Comparison of ENCODE assay signal across 8 cellular contexts in the genomic region with DNA sequence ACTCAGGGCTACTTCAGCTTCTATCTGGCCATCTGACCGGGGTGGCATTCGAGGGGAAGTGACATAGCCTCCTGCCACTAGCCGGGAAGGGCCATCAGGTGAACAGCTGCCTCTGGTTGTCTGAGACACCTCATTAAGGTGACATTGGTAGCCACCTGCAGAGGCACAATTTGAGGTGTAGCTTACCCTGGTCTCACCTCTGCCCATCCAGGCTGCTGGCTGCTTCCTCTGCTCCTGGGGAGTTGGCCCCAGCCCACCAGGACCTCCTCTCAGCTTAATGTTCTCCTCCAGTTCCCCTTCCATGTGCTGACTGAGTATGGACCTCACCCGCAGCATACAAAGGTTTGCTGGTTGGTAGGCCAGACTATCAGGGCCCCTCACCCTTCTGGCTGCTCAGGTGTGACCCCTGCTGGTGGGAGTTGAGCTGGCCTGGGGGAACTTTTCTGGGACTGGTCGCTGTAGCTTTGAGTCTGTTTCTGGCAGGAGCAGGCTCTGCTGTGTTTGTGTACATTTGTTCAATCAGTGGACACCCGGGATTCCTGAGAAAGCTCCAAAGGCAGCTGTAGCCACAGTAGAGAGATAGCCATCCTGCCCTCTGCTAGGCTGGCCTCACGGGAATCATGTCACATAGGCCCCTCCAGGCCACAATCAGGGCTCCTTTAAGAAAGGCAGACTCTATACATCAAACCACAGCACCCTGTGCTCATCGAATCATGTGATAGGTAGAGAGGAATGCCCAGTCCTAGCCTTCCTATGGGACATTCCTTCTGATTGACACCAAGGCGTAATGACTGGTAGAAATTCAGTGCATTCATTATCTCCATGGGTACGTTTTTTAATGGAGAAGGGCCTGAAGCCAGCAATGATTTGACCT.
DNase-seq lines count a peak whose midpoint lies in the region; ATAC-seq and TF ChIP-seq lines count a peak whose summit lies in the region.

No MANE protein-coding gene starts in this region.

- H3K27ac Mint-ChIP-seq in osteocyte (ENCODE audit: unreplicated experiment) (no peak overlapping the region), type B pancreatic cell (no peak overlapping the region)

- H3K27me3 ChIP-seq in OCI-LY1 (ENCODE audit: insufficient read depth, low read length) (no peaks in the 10 kb centered on the region), foreskin keratinocyte (peaks cover under 1% of the 10 kb centered on the region)

- H3K4me3 Mint-ChIP-seq in osteocyte (ENCODE audit: unreplicated experiment) (no peak overlapping the region), type B pancreatic cell (no peak overlapping the region)

- no peaks in the 10 kb centered on the region for H3K4me1 ChIP-seq in OCI-LY1 (ENCODE audit: insufficient read depth, low read length, severe bottlenecking)
- H3K4me1 ChIP-seq in foreskin keratinocyte, result no peaks in the 10 kb centered on the region

- peaks cover 7% of the 10 kb centered on the region for H3K9me3 Mint-ChIP-seq in osteocyte (ENCODE audit: unreplicated experiment)
- H3K9me3 Mint-ChIP-seq in type B pancreatic cell, result peaks cover 7% of the 10 kb centered on the region

- TF ChIP-seq CTCF in OCI-LY1 (IDR thresholded peaks at IDR 0.05; ENCODE audit: low read length) (peak; percentile 96), foreskin keratinocyte (conservative IDR thresholded peaks at IDR 0.05) (peak; percentile 69), osteocyte (IDR thresholded peaks at IDR 0.05) (peak; percentile 44), type B pancreatic cell (conservative IDR thresholded peaks at IDR 0.05) (peak; percentile 81)

- no peaks in the 10 kb centered on the region for H3K36me3 Mint-ChIP-seq in osteocyte (ENCODE audit: unreplicated experiment)
- H3K36me3 Mint-ChIP-seq in type B pancreatic cell, result no peaks in the 10 kb centered on the region

- no peaks in the 10 kb centered on the region for H3K9me3 ChIP-seq in OCI-LY1 (ENCODE audit: low read length)

- no peak overlapping the region for H3K9ac ChIP-seq in OCI-LY1 (ENCODE audit: low read length)

- no peaks in the 10 kb centered on the region for H3K36me3 ChIP-seq in OCI-LY1 (ENCODE audit: insufficient read depth, low read length)

- no peaks in the 10 kb centered on the region for H3K79me2 ChIP-seq in OCI-LY1 (ENCODE audit: insufficient read depth, low read length)

- H2AFZ ChIP-seq in OCI-LY1 (ENCODE audit: low read length), result no peak overlapping the region

- H3K27ac ChIP-seq in OCI-LY1 (ENCODE audit: low read depth, low read length, poor library complexity, severe bottlenecking), result no peak overlapping the region
- H3K27ac ChIP-seq in foreskin keratinocyte, result no peak overlapping the region

- H3K4me2 ChIP-seq in OCI-LY1 (ENCODE audit: low read length), result no peak overlapping the region

- no peak overlapping the region for H3K4me3 ChIP-seq in OCI-LY1 (ENCODE audit: low read depth, low read length, poor library complexity, severe bottlenecking)

- ATAC-seq in foreskin keratinocyte, result peak; percentile 54
- no peak for ATAC-seq in GM18873 (IDR thresholded peaks at IDR 0.05; ENCODE audit: low FRiP score, unreplicated experiment)

- no peaks in the 10 kb centered on the region for H3K9me2 ChIP-seq in OCI-LY1 (ENCODE audit: low read depth, low read length)

- H3F3A ChIP-seq in OCI-LY1 (ENCODE audit: insufficient read depth, low read length), result no peaks in the 10 kb centered on the region

- H3K27me3 Mint-ChIP-seq in osteocyte (ENCODE audit: unreplicated experiment), result peaks cover 8% of the 10 kb centered on the region
- peaks cover 12% of the 10 kb centered on the region for H3K27me3 Mint-ChIP-seq in type B pancreatic cell

- H3K4me1 Mint-ChIP-seq in osteocyte (ENCODE audit: unreplicated experiment) (peaks cover 35% of the 10 kb centered on the region), type B pancreatic cell (ENCODE audit: unreplicated experiment) (peaks cover 7% of the 10 kb centered on the region)

- no peaks in the 10 kb centered on the region for H4K20me1 ChIP-seq in OCI-LY1 (ENCODE audit: insufficient read depth, low read length)

- peak; percentile 19 to 32 for DNase-seq in AML-193 (lab: John Stamatoyannopoulos, UW)
- DNase-seq in GM19240 (ENCODE audit: insufficient read length, low spot score), result peak; percentile 36
- peak; percentile 39 for DNase-seq in activated T-helper 1 cell treated with Interleukin-2 at 50 U/mL for 16 hours (ENCODE audit: low read depth)
- no peak for DNase-seq in foreskin keratinocyte
- DNase-seq in osteocyte (ENCODE audit: extremely low spot score, unreplicated experiment), result no peak
- peak; percentile 74 for DNase-seq in type B pancreatic cell (ENCODE audit: extremely low spot score, unreplicated experiment)

Comparison
In these comparisons a context has a peak if more than half of its experiments do, and no peak if none do; other contexts are left out.
1. DNase-seq: peak in AML-193 (2 of 2), GM19240 (single experiment), activated T-helper 1 cell treated with Interleukin-2 at 50 U/mL for 16 hours (single experiment) and type B pancreatic cell (single experiment); none in foreskin keratinocyte (0 of 2) and osteocyte (single experiment).
2. CTCF ChIP-seq: peak in every context shown above with its lines; median percentile 96 in OCI-LY1; 81 in type B pancreatic cell; 69 in foreskin keratinocyte; 44 in osteocyte.